In the genomic region with DNA sequence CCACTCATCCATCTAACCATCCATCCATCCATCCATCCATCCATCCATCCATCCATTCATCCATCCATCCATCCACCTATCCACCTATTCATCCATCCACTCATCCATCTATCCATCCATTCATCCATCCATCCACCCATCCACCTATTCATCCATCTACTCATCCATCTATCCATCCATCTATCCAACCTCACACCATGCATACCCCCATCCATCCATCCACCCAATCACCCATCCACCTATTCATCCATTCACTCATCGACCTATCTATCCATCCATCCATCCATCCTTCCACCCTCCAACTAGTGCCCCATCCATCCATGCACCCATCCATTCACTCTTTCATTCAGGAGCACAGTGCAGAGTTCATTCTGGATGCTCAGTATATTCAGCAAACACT, we compare ENCODE assay signal across 14 cellular contexts. TPM values are rescaled to one million over a fixed set of nuclear protein-coding genes. Genes with fewer than 3 reads are reported as not detected.
DNase-seq lines count a peak whose midpoint lies in the region; ATAC-seq and TF ChIP-seq lines count a peak whose summit lies in the region.
"Had no signal": no experiment of that assay in that cellular context is flagged by ENCODE, and none has a peak within 500 bp of the region (broad histone marks: within the 10 kb centered on the region; RNA-seq: fewer than 3 reads in every experiment).

No MANE protein-coding gene starts in this region.

- H2AFZ ChIP-seq in mesenchymal stem cell (ENCODE audit: low read depth, low read length), result no peak overlapping the region
- H2AFZ ChIP-seq: GM23248 had no signal

- in situ Hi-C loops in Panc1 (cut with HindIII; ENCODE audit: low pct_unique_long_range_greater_than_20kb, low sequenced_read_pairs), result no loop called here

- peaks cover 14% of the 10 kb centered on the region for H3K9me3 Mint-ChIP-seq in activated CD4-positive, alpha-beta memory T cell treated with anti-CD3 and anti-CD28 coated beads, Interleukin-2, amount 10 ng/mL, durations not matched to agents 7 days and 5 days
- H3K9me3 Mint-ChIP-seq: CD8-positive, alpha-beta memory T cell; HFFc6 had no signal

- DNase-seq in Panc1 (ENCODE audit: low read depth, low spot score) (no peak), mesenchymal stem cell (no peak), substantia nigra (lab: John Stamatoyannopoulos, UW) (no peak), upper lobe of left lung (no peak), HK-2 (ENCODE audit: unreplicated experiment) (no peak)
- DNase-seq in activated CD4-positive, alpha-beta memory T cell treated with anti-CD3 and anti-CD28 coated beads, Interleukin-2, amount 10 ng/mL, durations not matched to agents 7 days and 5 days, result no peak
- DNase-seq: 8988T; C1 segment of cervical spinal cord; CD4-positive, CD25-positive, alpha-beta regulatory T cell; CD8-positive, alpha-beta memory T cell; GM23248; HCEC 1CT; HFFc6 had no signal

- no peak overlapping the region for H3K4ac ChIP-seq in mesenchymal stem cell (ENCODE audit: low read depth in 1 of 2, low read length in 2 of 2)

- peaks cover 81% of the 10 kb centered on the region for H3K4me1 ChIP-seq in BLaER1
- H3K4me1 ChIP-seq in Panc1 (ENCODE audit: control insufficient read depth, insufficient read depth, low read length), result peaks cover 67% of the 10 kb centered on the region
- peaks cover 22% of the 10 kb centered on the region for H3K4me1 ChIP-seq in mesenchymal stem cell (ENCODE audit: control insufficient read depth, insufficient read depth, low read depth, low read length)
- H3K4me1 ChIP-seq in upper lobe of left lung, result no peaks in the 10 kb centered on the region

- H3K27me3 ChIP-seq in BLaER1 (no peaks in the 10 kb centered on the region), Panc1 (ENCODE audit: control insufficient read depth, insufficient read depth, low read length) (no peaks in the 10 kb centered on the region), mesenchymal stem cell (ENCODE audit: control insufficient read depth in 1 of 2, insufficient read depth in 1 of 2, low read length in 2 of 2) (peaks cover 1 to 5% of the 10 kb centered on the region in 2 experiments), upper lobe of left lung (no peaks in the 10 kb centered on the region)

- H2BK120ac ChIP-seq in mesenchymal stem cell (ENCODE audit: low read depth, low read length), result no peak overlapping the region

- peak overlapping the region; percentile 45 for H3K27ac ChIP-seq in BLaER1
- H3K27ac ChIP-seq in Panc1 (ENCODE audit: low read length), result peak overlapping the region; percentile 42; the same call in 1 of the 2 replicates
- H3K27ac ChIP-seq in mesenchymal stem cell (ENCODE audit: low read length, poor library complexity, severe bottlenecking), result no peak overlapping the region
- peak overlapping the region; percentile 88 for H3K27ac ChIP-seq in substantia nigra (ENCODE audit: low read depth, low read length, poor library complexity, severe bottlenecking)
- no peak overlapping the region for H3K27ac ChIP-seq in upper lobe of left lung
- H3K27ac ChIP-seq: GM23248 had no signal

- no peak overlapping the region for H2BK12ac ChIP-seq in mesenchymal stem cell (ENCODE audit: low read length in 2 of 2)

- H3K27me3 Mint-ChIP-seq in activated CD4-positive, alpha-beta memory T cell treated with anti-CD3 and anti-CD28 coated beads, Interleukin-2, amount 10 ng/mL, durations not matched to agents 7 days and 5 days, result peaks cover under 1% of the 10 kb centered on the region
- H3K27me3 Mint-ChIP-seq: CD4-positive, CD25-positive, alpha-beta regulatory T cell; CD8-positive, alpha-beta memory T cell had no signal

- CTCF ChIA-PET in Panc1 (lab: Charles Lee), result no interaction called here
- CTCF ChIA-PET in activated CD4-positive, alpha-beta memory T cell treated with anti-CD3 and anti-CD28 coated beads, Interleukin-2, amount 10 ng/mL, durations not matched to agents 7 days and 5 days (lab: Charles Lee), result no interaction called here

- H4K20me1 ChIP-seq in BLaER1, result no peaks in the 10 kb centered on the region

- TF ChIP-seq EP300 in upper lobe of left lung (IDR thresholded peaks at IDR 0.05), result no peak

- H4K8ac ChIP-seq in mesenchymal stem cell (ENCODE audit: low read length), result no peak overlapping the region

- no peak for ATAC-seq in Panc1
- no peak for ATAC-seq in upper lobe of left lung (ENCODE audit: low FRiP score in 2 of 2)

- H3K4me2 ChIP-seq in BLaER1 (peak overlapping the region; percentile 72), mesenchymal stem cell (ENCODE audit: low read length, poor library complexity, severe bottlenecking) (no peak overlapping the region)

- POLR2A ChIA-PET in Panc1 (lab: Charles Lee), result no interaction called here
- POLR2A ChIA-PET in activated CD4-positive, alpha-beta memory T cell treated with anti-CD3 and anti-CD28 coated beads, Interleukin-2, amount 10 ng/mL, durations not matched to agents 7 days and 5 days (lab: Charles Lee), result no interaction called here

- H3K9ac ChIP-seq in BLaER1, result no peak overlapping the region
- H3K9ac ChIP-seq in mesenchymal stem cell (ENCODE audit: low read length), result no peak overlapping the region
- H3K9ac ChIP-seq: GM23248 had no signal

- H2BK15ac ChIP-seq in mesenchymal stem cell (ENCODE audit: low read depth, poor library complexity, severe bottlenecking), result no peak overlapping the region

- H3K27ac Mint-ChIP-seq in activated CD4-positive, alpha-beta memory T cell treated with anti-CD3 and anti-CD28 coated beads, Interleukin-2, amount 10 ng/mL, durations not matched to agents 7 days and 5 days, result no peak overlapping the region
- H3K27ac Mint-ChIP-seq: CD4-positive, CD25-positive, alpha-beta regulatory T cell; HFFc6 had no signal

- peaks cover 12% of the 10 kb centered on the region for H3K36me3 Mint-ChIP-seq in activated CD4-positive, alpha-beta memory T cell treated with anti-CD3 and anti-CD28 coated beads, Interleukin-2, amount 10 ng/mL, durations not matched to agents 7 days and 5 days (ENCODE audit: low read depth)
- H3K36me3 Mint-ChIP-seq: CD8-positive, alpha-beta memory T cell had no signal

- no peak overlapping the region for H3K4me3 Mint-ChIP-seq in activated CD4-positive, alpha-beta memory T cell treated with anti-CD3 and anti-CD28 coated beads, Interleukin-2, amount 10 ng/mL, durations not matched to agents 7 days and 5 days
- H3K4me3 Mint-ChIP-seq: CD4-positive, CD25-positive, alpha-beta regulatory T cell; CD8-positive, alpha-beta memory T cell; HFFc6 had no signal

- no TSS peak for BruUV-seq in Panc1 (replicated peaks; lab: Mats Ljungman, UMichigan)

- no peak overlapping the region for H3K14ac ChIP-seq in mesenchymal stem cell (ENCODE audit: low read length in 2 of 2)

- TF ChIP-seq CTCF in Panc1 (IDR thresholded peaks at IDR 0.05) (no peak), upper lobe of left lung (IDR thresholded peaks at IDR 0.05) (no peak)

- no peak overlapping the region for H2AK5ac ChIP-seq in mesenchymal stem cell (ENCODE audit: low read length, severe bottlenecking)

- no peaks in the 10 kb centered on the region for H3K79me1 ChIP-seq in mesenchymal stem cell (replicated peaks; ENCODE audit: low read length, poor library complexity, severe bottlenecking)

- no peak overlapping the region for H3K4me3 ChIP-seq in BLaER1
- H3K4me3 ChIP-seq in Panc1 (ENCODE audit: low read depth in 2 of 2, low read length in 2 of 2), result no peak overlapping the region
- H3K4me3 ChIP-seq in mesenchymal stem cell (ENCODE audit: insufficient read depth in 1 of 2, low read depth in 1 of 2, low read length in 2 of 2), result no peak overlapping the region
- H3K4me3 ChIP-seq in upper lobe of left lung, result no peak overlapping the region
- H3K4me3 ChIP-seq: GM23248 had no signal

- H3K18ac ChIP-seq in mesenchymal stem cell (ENCODE audit: low read depth in 1 of 2, low read length in 2 of 2), result no peak overlapping the region

- H3K9me3 ChIP-seq in BLaER1, result peaks cover 7% of the 10 kb centered on the region; the same call in 1 of the 2 replicates
- no peaks in the 10 kb centered on the region for H3K9me3 ChIP-seq in Panc1 (ENCODE audit: control insufficient read depth, insufficient read depth, low read depth, low read length)
- no peaks in the 10 kb centered on the region for H3K9me3 ChIP-seq in mesenchymal stem cell (ENCODE audit: control insufficient read depth, low read length)
- no peaks in the 10 kb centered on the region for H3K9me3 ChIP-seq in upper lobe of left lung

- H3K4me1 Mint-ChIP-seq in activated CD4-positive, alpha-beta memory T cell treated with anti-CD3 and anti-CD28 coated beads, Interleukin-2, amount 10 ng/mL, durations not matched to agents 7 days and 5 days, result peaks cover 64% of the 10 kb centered on the region

- 90% methylated on average over 1 of the region's 1 CpG for WGBS in mesenchymal stem cell
- WGBS in upper lobe of left lung, 2 donors, result 90 to 96% methylated on average over 1 of the region's 1 CpG

- TF ChIP-seq POLR2A in upper lobe of left lung (IDR thresholded peaks at IDR 0.05), result no peak

- H3K36me3 ChIP-seq in BLaER1, result no peaks in the 10 kb centered on the region
- no peaks in the 10 kb centered on the region for H3K36me3 ChIP-seq in Panc1 (ENCODE audit: control insufficient read depth, insufficient read depth, low read length)
- H3K36me3 ChIP-seq in mesenchymal stem cell (ENCODE audit: control insufficient read depth in 1 of 2, insufficient read depth in 2 of 2, low read depth in 1 of 2, low read length in 2 of 2), result no peaks in the 10 kb centered on the region
- H3K36me3 ChIP-seq in upper lobe of left lung, result no peaks in the 10 kb centered on the region

- H2BK5ac ChIP-seq in mesenchymal stem cell (ENCODE audit: low read depth, low read length, poor library complexity, severe bottlenecking), result no peak overlapping the region

- H3K23ac ChIP-seq in mesenchymal stem cell (ENCODE audit: low read length in 2 of 2), result no peak overlapping the region

- peak overlapping the region; percentile 2 for H4K91ac ChIP-seq in mesenchymal stem cell (ENCODE audit: low read length)

- intact Hi-C loops in Panc1 (cut with micrococcal nuclease; ENCODE audit: unreplicated experiment), result no loop called here

RNA-seq across cellular contexts. Expression of a gene that starts 21.5 kb away (rescaled TPM):
- total RNA-seq in Panc1 (2021; ENCODE audit: unreplicated experiment), result 683 TPM
- 719 TPM for polyA plus RNA-seq in Panc1 (2012; ENCODE audit: insufficient read length)
- 317 TPM for polyA plus RNA-seq in mesenchymal stem cell (2013, experiment 1 of 2)
- 324 TPM for polyA plus RNA-seq in mesenchymal stem cell (2013, experiment 2 of 2)
- 100 to 1,000 TPM in 4 of 6 donors, 10 to 100 TPM in 2; 67.1 to 223 (median 176) TPM for total RNA-seq in upper lobe of left lung
- total RNA-seq in activated CD4-positive, alpha-beta memory T cell treated with anti-CD3 and anti-CD28 coated beads, Interleukin-2, amount 10 ng/mL, durations not matched to agents 7 days and 5 days, result 100 to 1,000 TPM; 335 to 351 TPM

Comparison
In these comparisons a context has a peak if more than half of its experiments do, and no peak if none do; other contexts are left out.
1. H3K27ac ChIP-seq: peak in BLaER1 (single experiment), Panc1 (single experiment) and substantia nigra (single experiment); none in mesenchymal stem cell (single experiment) and upper lobe of left lung (0 of 4).